18 cellular contexts compared by ENCODE assay signal in the genomic region with DNA sequence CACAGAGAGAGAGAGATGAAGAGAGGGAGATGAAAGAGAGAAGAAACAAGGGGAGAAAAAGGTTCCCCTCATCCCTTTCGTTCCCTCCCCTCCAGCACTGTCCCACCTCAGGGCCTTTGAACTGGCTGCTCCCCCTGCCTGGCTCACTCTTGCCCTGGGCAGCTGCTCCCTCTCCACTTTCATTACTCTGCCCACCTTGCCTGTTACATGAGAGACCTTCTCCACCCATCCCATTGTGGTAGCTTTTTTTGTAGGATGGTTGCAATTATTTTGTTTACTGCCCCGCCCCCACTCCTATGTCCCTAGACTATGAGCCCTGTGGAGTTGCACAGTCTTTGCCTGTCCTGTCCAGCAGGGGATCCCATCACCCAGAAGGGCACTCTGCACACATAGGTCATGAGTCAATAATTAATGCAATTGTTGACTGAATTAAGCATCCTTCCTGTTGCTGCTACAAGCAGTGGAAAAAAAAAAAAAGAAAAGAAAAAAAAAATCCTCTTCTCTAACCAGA. TPM values are rescaled to one million over a fixed set of nuclear protein-coding genes. Genes with fewer than 3 reads are reported as not detected.
DNase-seq lines count a peak whose midpoint lies in the region; ATAC-seq and TF ChIP-seq lines count a peak whose summit lies in the region.
"Had no signal": no experiment of that assay in that cellular context is flagged by ENCODE, and none has a peak within 500 bp of the region (broad histone marks: within the 10 kb centered on the region; RNA-seq: fewer than 3 reads in every experiment).

No MANE protein-coding gene starts in this region.

- peaks cover 14% of the 10 kb centered on the region for H3K27me3 ChIP-seq in prostate gland (replicated peaks; ENCODE audit: insufficient read depth)

- no peak overlapping the region for H3K4me3 ChIP-seq in prostate gland
- H3K4me3 ChIP-seq: colonic mucosa, GM12878, pancreas, upper lobe of right lung had no signal

- peak overlapping the region in 2 of 5 experiments; percentile 35 to 47 for H3K27ac Mint-ChIP-seq in brain

- 87% methylated on average over 2 of the region's 2 CpGs for WGBS in prostate gland

- H3K36me3 ChIP-seq in prostate gland, result no peaks in the 10 kb centered on the region
- H3K36me3 ChIP-seq: colonic mucosa, pancreas, upper lobe of right lung had no signal

- H3K9me3 ChIP-seq in prostate gland, result no peaks in the 10 kb centered on the region
- H3K9me3 ChIP-seq: colonic mucosa, pancreas, upper lobe of right lung had no signal

- TF ChIP-seq CTCF in brain (conservative IDR thresholded peaks at IDR 0.05), result peak in 1 of 2 experiments; percentile 13
- TF ChIP-seq CTCF in prostate gland (IDR thresholded peaks at IDR 0.05), result no peak

- intact Hi-C loops in prostate gland (cut with DNase I), result no loop called here

- H3K4me1 Mint-ChIP-seq in brain, result peaks cover 31% of the 10 kb centered on the region

- H3K4me1 ChIP-seq in prostate gland (replicated peaks), result no peaks in the 10 kb centered on the region
- H3K4me1 ChIP-seq: colonic mucosa had no signal

- DNase-seq in NCI-H2196 (lab: John Stamatoyannopoulos, UW; ENCODE audit: unreplicated experiment), result peak; percentile 37
- DNase-seq in NCI-H2196 treated with DMSO at 0.1 percent for 48 hours (lab: John Stamatoyannopoulos, UW; ENCODE audit: unreplicated experiment), result no peak
- peak; percentile 14 for DNase-seq in M059J (ENCODE audit: low read depth)
- DNase-seq in renal cortical epithelial cell (ENCODE audit: low read depth), result peak; percentile 47
- no peak for DNase-seq in prostate gland (ENCODE audit: low spot score)
- DNase-seq in cerebellum (ENCODE audit: low spot score), result no peak
- DNase-seq: activated T-cell treated with anti-CD3 and anti-CD28 coated beads, Interleukin-2, amount 50 U/mL, for 1 hour; colonic mucosa; NCI-H82; pancreas; stimulated activated CD4-positive, alpha-beta T cell treated with anti-CD3 and anti-CD28 coated beads, Interleukin-15, amount 100 ng/mL, for 24 hours; stimulated activated CD8-positive, alpha-beta memory T cell treated with anti-CD3 and anti-CD28 coated beads, Interleukin-4, amount 100 ng/mL, for 48 hours; upper lobe of right lung had no signal

- peaks cover 15% of the 10 kb centered on the region for H3K27me3 Mint-ChIP-seq in brain

- no peaks in the 10 kb centered on the region for H3K36me3 Mint-ChIP-seq in brain

- peaks cover 0 to 67% (median 0%) of the 10 kb centered on the region in 5 experiments for H3K9me3 Mint-ChIP-seq in brain

- no peak for ATAC-seq in HG03135 (IDR thresholded peaks at IDR 0.05; ENCODE audit: unreplicated experiment)
- ATAC-seq: GM12878, pancreas, upper lobe of right lung had no signal

- H3K27ac ChIP-seq in prostate gland, result no peak overlapping the region
- H3K27ac ChIP-seq: colonic mucosa, pancreas, upper lobe of right lung had no signal

- peak overlapping the region in 3 of 5 experiments; percentile 6 to 80 (median 62) for H3K4me3 Mint-ChIP-seq in brain

- TF ChIP-seq POLR2A in prostate gland (IDR thresholded peaks at IDR 0.05), result no peak

RNA-seq across cellular contexts. Expression of a gene that starts 14.1 kb away (rescaled TPM):
- 1.0 and 4.9 TPM in 2 replicates for total RNA-seq in M059J (2014; rRNA removed; shearing (Covaris generic))
- not detected for polyA plus RNA-seq in brain (ENCODE audit: insufficient read depth, low read depth, low replicate concordance)
- total RNA-seq in renal cortical epithelial cell (0.40 TPM in 1 of 2 replicates, not detected in the other), prostate gland (10 to 100 TPM in 1 of 2 donors, 1 to 10 TPM in 1; 4.3 to 33.2 TPM), cerebellum (2.1 TPM)
- total RNA-seq: colonic mucosa, fibroblast of lung, mesenteric fat pad had no signal
- polyA plus RNA-seq: fibroblast of lung, GM12878 had no signal

RNA-seq across cellular contexts. Expression of a gene that starts 23.7 kb away (rescaled TPM):
- total RNA-seq in M059J (2014; rRNA removed; shearing (Covaris generic)), result not detected in 2 replicates
- polyA plus RNA-seq in brain (ENCODE audit: insufficient read depth, low read depth, low replicate concordance), result 9.4 TPM
- 0.40 TPM in 1 of 2 replicates, not detected in the other for total RNA-seq in renal cortical epithelial cell
- 1 to 10 TPM; 3.0 to 4.4 TPM for total RNA-seq in prostate gland
- total RNA-seq in cerebellum, result 13.0 TPM
- total RNA-seq: fibroblast of lung, GM12878 had no signal
- polyA plus RNA-seq: fibroblast of lung had no signal

RNA-seq across cellular contexts. Expression of a gene that starts 56.3 kb away (rescaled TPM):
- 0.15 TPM in 2 replicates for total RNA-seq in M059J (2014; rRNA removed; shearing (Covaris generic))
- polyA plus RNA-seq in brain (ENCODE audit: insufficient read depth, low read depth, low replicate concordance), result 15.5 TPM
- total RNA-seq in renal cortical epithelial cell (0.17 and 0.65 TPM in 2 replicates), prostate gland (1 to 10 TPM in 1 of 2 donors, under 1 TPM in 1; 0.91 to 2.3 TPM), cerebellum (19.3 TPM)
- total RNA-seq: GM12878 had no signal
- polyA plus RNA-seq: GM12878 had no signal

RNA-seq across cellular contexts. Expression of a gene that starts 59.8 kb away (rescaled TPM):
- 6.1 and 10.0 TPM in 2 replicates for total RNA-seq in M059J (2014; rRNA removed; shearing (Covaris generic))
- 5.7 TPM for polyA plus RNA-seq in brain (ENCODE audit: insufficient read depth, low read depth, low replicate concordance)
- total RNA-seq in renal cortical epithelial cell (0.15 and 0.52 TPM in 2 replicates), prostate gland (10 to 100 TPM; 13.8 to 26.2 TPM), cerebellum (4.4 TPM)
- total RNA-seq: GM12878 had no signal
- polyA plus RNA-seq: GM12878 had no signal

Comparison
In these comparisons a context has a peak if more than half of its experiments do, and no peak if none do; other contexts are left out.
1. DNase-seq: peak in NCI-H2196 (single experiment), M059J (single experiment) and renal cortical epithelial cell (single experiment); none in NCI-H2196 treated with DMSO at 0.1 percent for 48 hours (single experiment), prostate gland (single experiment) and cerebellum (single experiment).